ENCODE assay signal across 8 cellular contexts in genomic region chr6:116615937-116616756, GRCh38. TPM values are rescaled to one million over a fixed set of nuclear protein-coding genes. Genes with fewer than 3 reads are reported as not detected.
DNase-seq lines count a peak whose midpoint lies in the region; ATAC-seq and TF ChIP-seq lines count a peak whose summit lies in the region.

RSPH4A (plus strand) TSS chr6:116616479; CDS start chr6:116616624, 145 bp downstream.

- H3K4me3 ChIP-seq in AG04450 (ENCODE audit: low read depth, low read length), result peak within 1 kb of the TSS; percentile 79

- DNase-seq in AG04450 (ENCODE audit: low read depth, low spot score) (peak; percentile 79), NCI-H226 (peak; percentile 96), kidney glomerular epithelial cell (lab: John Stamatoyannopoulos, UW) (peak; percentile 98)
- peak; percentile 35 for DNase-seq in activated CD4-positive, alpha-beta T cell treated with anti-CD3 and anti-CD28 coated beads for 1 hour
- DNase-seq in stimulated activated CD4-positive, alpha-beta T cell treated with anti-CD3 and anti-CD28 coated beads, Interleukin-15, amount 100 ng/mL, for 24 hours, result peak; percentile 80

- POLR2A ChIA-PET in AG04450 (lab: Yijun Ruan, JAX), result interaction anchor here (0.7 kb wide), 1 partner anchor 85 kb away, joined by 3 read pairs; no protein-coding TSS in a partner anchor

- ATAC-seq in GM19023 (IDR thresholded peaks at IDR 0.05; ENCODE audit: unreplicated experiment) (peak; percentile 100), HG03280 (IDR thresholded peaks at IDR 0.05; ENCODE audit: unreplicated experiment) (peak; percentile 98)

- H3K9me3 ChIP-seq in AG04450 (ENCODE audit: control insufficient read depth, insufficient read depth, low read length), result no peaks in the 10 kb centered on the region

- TF ChIP-seq CTCF in AG04450 (IDR thresholded peaks at IDR 0.05; ENCODE audit: low read depth, low read length), result peak; percentile 30; the same call in 1 of the 2 replicates

- no peak within 1 kb of the TSS for H3K27ac ChIP-seq in AG04450 (ENCODE audit: low read depth, low read length)
- H3K27ac ChIP-seq in cingulate gyrus (ENCODE audit: low read depth, low read length), result peak within 1 kb of the TSS; percentile 10

- peaks cover 3% of the 10 kb centered on the region for H3K27me3 ChIP-seq in AG04450 (ENCODE audit: control insufficient read depth, insufficient read depth, low read length)

- CTCF ChIA-PET in AG04450 (lab: Charles Lee), result interaction anchor here (0.5 to 1.4 kb wide), 7 partner anchors 16 to 399 kb away, joined by 3 to 5 read pairs (median 3); no protein-coding TSS in a partner anchor

RNA-seq across cellular contexts. Expression of gene RSPH4A, which starts in this region (rescaled TPM):
- 0.09 and 0.11 TPM in 2 replicates for polyA plus RNA-seq in AG04450 (2011; rRNA removed)
- polyA minus RNA-seq in AG04450 (2011; rRNA and poly(A)+ RNA removed), result not detected in 2 replicates

Comparison
In these comparisons a context has a peak if more than half of its experiments do, and no peak if none do; other contexts are left out.
1. Peak in DNase-seq and H3K4me3 ChIP-seq in AG04450; RNA of the gene not detected or under 1 TPM.
2. DNase-seq: peak in every context shown above with its lines; median percentile 98 in kidney glomerular epithelial cell; 96 in NCI-H226; 80 in stimulated activated CD4-positive, alpha-beta T cell treated with anti-CD3 and anti-CD28 coated beads, Interleukin-15, amount 100 ng/mL, for 24 hours; 79 in AG04450; 35 in activated CD4-positive, alpha-beta T cell treated with anti-CD3 and anti-CD28 coated beads for 1 hour.